1 cellular context compared by ENCODE assay signal in the genomic region with DNA sequence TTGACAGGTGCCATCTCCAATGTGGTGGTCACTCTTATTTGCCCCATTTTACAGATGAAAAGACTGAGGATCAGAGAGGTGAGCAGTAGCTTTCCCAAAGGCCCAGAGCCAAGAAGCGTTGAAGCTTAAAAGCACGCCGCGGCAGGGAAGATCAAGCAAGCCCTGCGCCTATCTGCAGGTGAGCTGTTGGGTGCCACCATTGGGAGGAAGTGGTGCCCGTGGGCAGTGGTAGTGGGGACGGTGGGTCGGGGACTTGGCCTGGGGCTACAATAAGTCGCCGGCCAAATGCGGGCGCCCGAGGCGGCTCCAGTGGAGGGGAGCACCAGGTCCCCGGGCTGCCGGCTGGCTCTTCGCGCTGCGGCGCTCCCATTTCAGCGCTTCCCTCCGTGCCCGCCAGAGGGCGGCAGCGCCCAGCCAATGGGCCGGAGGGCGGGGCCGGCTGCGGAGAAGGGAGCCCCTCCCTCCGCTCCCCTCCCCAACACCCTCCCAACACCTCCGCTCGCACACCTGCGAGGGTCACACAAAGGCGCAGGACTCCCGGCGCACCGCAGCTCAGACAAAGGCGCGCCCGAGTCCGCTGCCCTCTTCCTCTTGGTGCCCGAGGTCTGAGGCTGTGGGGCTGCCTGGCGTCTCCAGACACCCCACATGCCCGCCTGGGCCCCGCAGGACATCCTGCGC.
A peak's percentile ranks its signal among the peaks of the same experiment; 100 is the strongest.
TF ChIP-seq lines count a peak whose summit lies in the region.

No MANE protein-coding gene starts in this region.

TF ChIP-seq in H1, 55 proteins besides CTCF, POLR2A, EP300 and RAD21 (continued from another document):
- TF ChIP-seq TCF12 (IDR thresholded peaks at IDR 0.05; ENCODE audit: low read depth, low read length) (peak; percentile 74; the same call in 1 of the 2 replicates), YY1 (IDR thresholded peaks at IDR 0.05; ENCODE audit: low read depth, low read length) (0 out of 2 replicates have a peak, but pooled peaks have one; percentile 36), GTF2F1 (IDR thresholded peaks at IDR 0.05; ENCODE audit: borderline replicate concordance, low read depth, low read length) (no peak), TAF1 (IDR thresholded peaks at IDR 0.05; ENCODE audit: low read depth, low read length) (peak; percentile 89), USF2 (IDR thresholded peaks at IDR 0.05; ENCODE audit: low read length) (no peak), HDAC2 (IDR thresholded peaks at IDR 0.05; ENCODE audit: borderline replicate concordance in 1 of 2, low read depth in 2 of 2, low read length in 2 of 2) (peak in 1 of 2 experiments; percentile 93; a peak in 2 of 4 replicates), SIN3A (conservative IDR thresholded peaks at IDR 0.05 in 1 of 2, IDR thresholded peaks at IDR 0.05 in 1 of 2; ENCODE audit: low read depth in 1 of 2, low read length in 2 of 2) (peak in 1 of 2 experiments; percentile 57; a peak in 2 of 4 replicates), EZH2 (IDR thresholded peaks at IDR 0.05; ENCODE audit: low read depth, low read length, severe bottlenecking) (peak; percentile 32), POLR2AphosphoS5 (IDR thresholded peaks at IDR 0.05; ENCODE audit: low read depth, low read length) (peak; percentile 70; the same call in 1 of the 2 replicates), RXRA (IDR thresholded peaks at IDR 0.05; ENCODE audit: insufficient read depth, low read depth, low read length) (0 out of 2 replicates have a peak, but pooled peaks have one; percentile 31), CREB1 (IDR thresholded peaks at IDR 0.05) (peak; percentile 8; the same call in 1 of the 2 replicates), SP1 (IDR thresholded peaks at IDR 0.05; ENCODE audit: low read depth, low read length) (0 out of 2 replicates have a peak, but pooled peaks have one; percentile 51), CBX8 (IDR thresholded peaks at IDR 0.05; ENCODE audit: borderline replicate concordance, low read depth, low read length) (no peak), CTBP2 (IDR thresholded peaks at IDR 0.05; ENCODE audit: borderline replicate concordance, insufficient read depth, insufficient read length, low read length) (peak; percentile 63), SAP30 (IDR thresholded peaks at IDR 0.05; ENCODE audit: insufficient read depth, insufficient replicate concordance, low read length) (no peak), JUND (IDR thresholded peaks at IDR 0.05; ENCODE audit: low read length) (0 out of 2 replicates have a peak, but pooled peaks have one; percentile 17)
- TF ChIP-seq, protein P1, sequence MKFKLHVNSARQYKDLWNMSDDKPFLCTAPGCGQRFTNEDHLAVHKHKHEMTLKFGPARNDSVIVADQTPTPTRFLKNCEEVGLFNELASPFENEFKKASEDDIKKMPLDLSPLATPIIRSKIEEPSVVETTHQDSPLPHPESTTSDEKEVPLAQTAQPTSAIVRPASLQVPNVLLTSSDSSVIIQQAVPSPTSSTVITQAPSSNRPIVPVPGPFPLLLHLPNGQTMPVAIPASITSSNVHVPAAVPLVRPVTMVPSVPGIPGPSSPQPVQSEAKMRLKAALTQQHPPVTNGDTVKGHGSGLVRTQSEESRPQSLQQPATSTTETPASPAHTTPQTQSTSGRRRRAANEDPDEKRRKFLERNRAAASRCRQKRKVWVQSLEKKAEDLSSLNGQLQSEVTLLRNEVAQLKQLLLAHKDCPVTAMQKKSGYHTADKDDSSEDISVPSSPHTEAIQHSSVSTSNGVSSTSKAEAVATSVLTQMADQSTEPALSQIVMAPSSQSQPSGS (IDR thresholded peaks at IDR 0.05; ENCODE audit: low read length): no peak
- TF ChIP-seq, protein P2, sequence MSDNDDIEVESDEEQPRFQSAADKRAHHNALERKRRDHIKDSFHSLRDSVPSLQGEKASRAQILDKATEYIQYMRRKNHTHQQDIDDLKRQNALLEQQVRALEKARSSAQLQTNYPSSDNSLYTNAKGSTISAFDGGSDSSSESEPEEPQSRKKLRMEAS (IDR thresholded peaks at IDR 0.05): 0 out of 2 replicates have a peak, but pooled peaks have one; percentile 45
TF ChIP-seq in H1: peak in this region for 17.
